In the genomic region with DNA sequence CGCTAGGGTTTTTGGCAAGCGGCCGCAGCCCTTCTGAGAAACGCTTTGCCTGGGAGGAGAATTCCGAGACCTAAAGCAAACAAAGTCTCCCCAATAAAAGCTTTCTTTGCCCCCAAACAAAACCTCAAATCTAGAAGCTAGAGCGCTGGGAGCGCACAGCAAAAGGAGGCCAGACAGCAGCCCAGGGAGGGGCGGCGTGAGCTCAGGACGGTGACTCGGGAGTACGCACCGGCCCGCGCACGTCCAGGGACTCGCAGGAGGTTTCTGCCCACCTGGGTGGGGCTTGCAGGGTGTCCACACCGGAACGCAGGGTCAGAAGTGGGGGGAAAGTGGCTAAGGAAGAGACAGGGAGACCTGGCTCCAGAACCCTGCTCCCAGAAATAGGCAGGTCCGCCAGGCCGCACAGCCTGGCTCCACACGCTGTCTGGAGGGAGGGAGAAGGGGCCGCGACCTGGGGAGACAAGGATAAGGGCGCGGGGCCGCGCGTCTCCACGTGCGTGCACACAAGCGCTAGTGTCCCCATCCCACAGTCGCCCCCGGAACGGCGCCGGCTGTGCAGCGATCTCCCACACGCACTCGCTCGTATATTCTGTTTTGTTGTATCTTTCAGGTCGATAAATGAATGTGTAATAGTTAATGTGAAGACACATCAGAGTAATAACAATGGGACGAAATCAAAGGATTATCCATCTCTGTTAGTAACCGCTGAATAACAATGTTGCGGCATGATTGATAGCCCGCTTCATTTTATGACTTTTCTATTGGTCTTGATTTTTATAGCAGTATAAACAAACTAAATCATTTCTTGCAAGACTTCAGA, we compare ENCODE assay signal across 15 cellular contexts. TPM values are rescaled to one million over a fixed set of nuclear protein-coding genes. Genes with fewer than 3 reads are reported as not detected.
DNase-seq lines count a peak whose midpoint lies in the region; ATAC-seq and TF ChIP-seq lines count a peak whose summit lies in the region.
"Had no signal": no experiment of that assay in that cellular context is flagged by ENCODE, and none has a peak within 500 bp of the region (broad histone marks: within the 10 kb centered on the region; RNA-seq: fewer than 3 reads in every experiment).

No MANE protein-coding gene starts in this region.

- peaks cover 16% of the 10 kb centered on the region for H3K36me3 Mint-ChIP-seq in T-helper 1 cell treated with Interleukin-12 subunit alpha and Interleukin-12 subunit beta and Interleukin-4 antibody, amounts not matched to agents 30 μg/mL and 1 μg/mL, for 36 hours (ENCODE audit: low read depth)
- no peaks in the 10 kb centered on the region for H3K36me3 Mint-ChIP-seq in endodermal cell (ENCODE audit: low read depth)

- H3K4me1 Mint-ChIP-seq in T-helper 1 cell treated with Interleukin-12 subunit alpha and Interleukin-12 subunit beta and Interleukin-4 antibody, amounts not matched to agents 30 μg/mL and 1 μg/mL, for 36 hours (ENCODE audit: low read depth) = peaks cover 16% of the 10 kb centered on the region
- H3K4me1 Mint-ChIP-seq in endodermal cell = peaks cover 24% of the 10 kb centered on the region

- no peak for DNase-seq in T-helper 1 cell
- DNase-seq in endodermal cell = peak; percentile 71
- peak; percentile 81 for DNase-seq in osteoblast (ENCODE audit: insufficient read length, low spot score, missing footprints)
- DNase-seq in GM20000 (ENCODE audit: low spot score) = no peak
- no peak for DNase-seq in Right ventricle myocardium superior
- no peak for DNase-seq in HK-2 (ENCODE audit: unreplicated experiment)
- DNase-seq: anterior cingulate cortex; DMS79; NCI-H1436 treated with DMSO at 0.1 percent for 48 hours; stimulated activated CD4-positive, alpha-beta T cell treated with anti-CD3 and anti-CD28 coated beads, Interleukin-12 subunit alpha, Interleukin-12 subunit beta, amount 100 ng/mL, for 4 hours had no signal

- intact Hi-C loops in Right ventricle myocardium superior (cut with DNase I) = loop anchor here (10.0 kb wide), 1 partner anchor 374 kb away; no protein-coding TSS in a partner anchor

- peaks cover 7% of the 10 kb centered on the region for H3K9me3 Mint-ChIP-seq in T-helper 1 cell treated with Interleukin-12 subunit alpha and Interleukin-12 subunit beta and Interleukin-4 antibody, amounts not matched to agents 30 μg/mL and 1 μg/mL, for 36 hours
- H3K9me3 Mint-ChIP-seq in endodermal cell = no peaks in the 10 kb centered on the region

- peaks cover 3% of the 10 kb centered on the region for H4K20me1 ChIP-seq in osteoblast (ENCODE audit: insufficient read depth, low read length)

- ATAC-seq in Right ventricle myocardium superior (ENCODE audit: poor library complexity) = no peak

- no peak overlapping the region for H3K9ac ChIP-seq in HUES48 (ENCODE audit: low read depth, low read length)
- no peak overlapping the region for H3K9ac ChIP-seq in endodermal cell (ENCODE audit: extremely low read depth, low read length, poor library complexity, severe bottlenecking)
- H3K9ac ChIP-seq: KMS-11 had no signal

- no peaks in the 10 kb centered on the region for H3K9me3 ChIP-seq in HUES48 (ENCODE audit: control insufficient read depth, insufficient read depth, low read length)
- peaks cover 6% of the 10 kb centered on the region for H3K9me3 ChIP-seq in endodermal cell (ENCODE audit: control insufficient read depth, low read length)
- no peaks in the 10 kb centered on the region for H3K9me3 ChIP-seq in osteoblast (ENCODE audit: low read depth, low read length)
- H3K9me3 ChIP-seq: thoracic aorta had no signal

- no peak overlapping the region for H3K27ac ChIP-seq in HUES48 (ENCODE audit: low read depth, low read length)
- H3K27ac ChIP-seq in endodermal cell (ENCODE audit: low read depth, low read length) = no peak overlapping the region
- H3K27ac ChIP-seq in osteoblast (ENCODE audit: low read depth, low read length) = no peak overlapping the region
- H3K27ac ChIP-seq: KMS-11 had no signal

- no peak overlapping the region for H2AFZ ChIP-seq in osteoblast (ENCODE audit: low read length)

- 2 to 3% methylated on average over 7 to 46 of the region's 46 CpGs for WGBS in endodermal cell (ENCODE audit: insufficient coverage in 1 of 2, insufficient read length in 1 of 2), 2 experiments

- H3K4me2 ChIP-seq in osteoblast (ENCODE audit: insufficient read depth, low read length) = no peak overlapping the region
- H3K4me2 ChIP-seq: KMS-11 had no signal

- H3K27me3 Mint-ChIP-seq in T-helper 1 cell treated with Interleukin-12 subunit alpha and Interleukin-12 subunit beta and Interleukin-4 antibody, amounts not matched to agents 30 μg/mL and 1 μg/mL, for 36 hours (ENCODE audit: low read depth) = peaks cover 87% of the 10 kb centered on the region
- peaks cover 99% of the 10 kb centered on the region for H3K27me3 Mint-ChIP-seq in endodermal cell (ENCODE audit: insufficient read depth)

- TF ChIP-seq CTCF in endodermal cell (conservative IDR thresholded peaks at IDR 0.05) (no peak), osteoblast (IDR thresholded peaks at IDR 0.05; ENCODE audit: extremely low read depth, low read depth, low read length) (no peak), GM20000 (IDR thresholded peaks at IDR 0.05; ENCODE audit: extremely low read depth, missing control alignments) (no peak)

- H3K27me3 ChIP-seq in HUES48 (ENCODE audit: control insufficient read depth, insufficient read depth, low read length) (peaks cover 99% of the 10 kb centered on the region), endodermal cell (ENCODE audit: control insufficient read depth, insufficient read depth, low read length, poor library complexity, severe bottlenecking) (peaks cover 100% of the 10 kb centered on the region), osteoblast (ENCODE audit: insufficient read depth, low read length) (peaks cover 98% of the 10 kb centered on the region)

- H3K4me1 ChIP-seq in HUES48 (ENCODE audit: control insufficient read depth, insufficient read depth, low read length) (peaks cover 43% of the 10 kb centered on the region), endodermal cell (ENCODE audit: control insufficient read depth, insufficient read depth, low read length) (peaks cover 6% of the 10 kb centered on the region), osteoblast (ENCODE audit: insufficient read depth, low read length) (no peaks in the 10 kb centered on the region)

- H3K4me3 ChIP-seq in HUES48 (ENCODE audit: low read depth, low read length) = peak overlapping the region; percentile 16; the same call in 1 of the 2 replicates
- peak overlapping the region; percentile 53 for H3K4me3 ChIP-seq in endodermal cell (ENCODE audit: low read length)
- no peak overlapping the region for H3K4me3 ChIP-seq in osteoblast (ENCODE audit: insufficient read depth, low read length)
- H3K4me3 ChIP-seq: lung, thoracic aorta had no signal

- H3K79me2 ChIP-seq in osteoblast (ENCODE audit: insufficient read depth, low read length) = no peaks in the 10 kb centered on the region

- peak overlapping the region; percentile 69 for H3K27ac Mint-ChIP-seq in T-helper 1 cell treated with Interleukin-12 subunit alpha and Interleukin-12 subunit beta and Interleukin-4 antibody, amounts not matched to agents 30 μg/mL and 1 μg/mL, for 36 hours
- no peak overlapping the region for H3K27ac Mint-ChIP-seq in endodermal cell

- H3K4me3 Mint-ChIP-seq in T-helper 1 cell treated with Interleukin-12 subunit alpha and Interleukin-12 subunit beta and Interleukin-4 antibody, amounts not matched to agents 30 μg/mL and 1 μg/mL, for 36 hours = no peak overlapping the region
- peak overlapping the region; percentile 34 for H3K4me3 Mint-ChIP-seq in endodermal cell

- H3K36me3 ChIP-seq in HUES48 (ENCODE audit: control insufficient read depth, insufficient read depth, low read length) (no peaks in the 10 kb centered on the region), endodermal cell (ENCODE audit: control insufficient read depth, insufficient read depth, low read length) (no peaks in the 10 kb centered on the region), osteoblast (ENCODE audit: insufficient read depth, low read length) (no peaks in the 10 kb centered on the region)
- H3K36me3 ChIP-seq: thoracic aorta had no signal

RNA-seq across cellular contexts. Expression of gene OTP, which starts 2.3 kb away (rescaled TPM):
- total RNA-seq in endodermal cell (not detected), osteoblast (under 0.01 TPM in 1 of 2 replicates, not detected in the other), Right ventricle myocardium superior (not detected)
- 0.50 TPM for polyA plus RNA-seq in endodermal cell (2013, experiment 1 of 2)
- 0.25 TPM for polyA plus RNA-seq in endodermal cell (2013, experiment 2 of 2)
- total RNA-seq: lung, thoracic aorta had no signal
- polyA plus RNA-seq: lung had no signal

Comparison
In these comparisons a context has a peak if more than half of its experiments do, and no peak if none do; other contexts are left out.
1. DNase-seq: peak in endodermal cell (single experiment) and osteoblast (single experiment); none in T-helper 1 cell (0 of 5), GM20000 (single experiment), Right ventricle myocardium superior (single experiment) and HK-2 (single experiment).